In the genomic region with DNA sequence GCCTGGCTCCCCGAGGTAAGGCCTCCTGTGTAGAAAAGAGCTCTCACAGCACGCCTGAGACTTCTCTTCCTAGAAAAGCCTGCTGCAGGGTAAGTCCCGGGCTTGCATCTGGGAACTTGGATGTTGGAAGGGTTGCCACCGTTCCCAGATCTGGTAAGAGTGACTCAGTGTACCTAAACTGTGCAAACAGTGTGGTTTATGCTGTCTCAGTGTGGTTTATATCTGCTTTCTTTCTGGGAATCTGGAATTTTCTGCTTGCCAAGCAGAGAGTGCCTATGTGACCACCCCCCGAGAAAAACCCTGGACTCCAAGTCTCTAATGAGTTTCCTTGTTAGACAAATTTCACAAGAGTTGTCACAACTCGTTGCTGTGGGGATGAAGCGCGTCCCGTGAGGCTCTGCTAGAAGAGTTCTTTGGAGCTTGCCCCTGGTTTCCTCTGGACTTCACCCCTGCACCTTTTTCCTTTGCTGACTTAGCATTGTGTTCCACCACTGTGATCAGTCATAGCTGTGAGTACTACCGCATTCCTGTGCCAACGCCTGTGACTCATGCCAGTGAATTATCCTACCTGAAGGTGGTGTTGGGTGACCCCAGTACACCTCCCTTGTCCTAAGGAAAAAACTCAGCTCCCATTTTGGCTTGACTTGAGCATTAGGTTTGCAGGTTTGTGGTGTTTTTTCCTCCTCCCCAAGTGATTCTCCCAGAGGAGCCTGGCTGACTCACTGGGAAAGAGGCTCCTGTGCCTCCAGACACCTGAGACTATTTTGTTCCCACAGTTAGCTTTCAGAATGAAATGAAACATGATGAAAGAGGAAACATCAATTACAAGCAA, we compare ENCODE assay signal across 8 cellular contexts. TPM values are rescaled to one million over a fixed set of nuclear protein-coding genes. Genes with fewer than 3 reads are reported as not detected.
DNase-seq lines count a peak whose midpoint lies in the region; ATAC-seq, FAIRE-seq and TF ChIP-seq lines count a peak whose summit lies in the region.

No MANE protein-coding gene starts in this region.

- DNase-seq in GM12891 (ENCODE audit: insufficient read length, low spot score) (no peak), islet precursor cell (peak; percentile 80), type B pancreatic cell (ENCODE audit: extremely low spot score, unreplicated experiment) (no peak), NCI-H345 (lab: John Stamatoyannopoulos, UW) (no peak), endothelial cell (ENCODE audit: low spot score) (no peak), NCI-H82 (lab: John Stamatoyannopoulos, UW) (no peak)

- peak; percentile 38 for FAIRE-seq in GM12891 (lab: Jason Lieb, UNC)

- TF ChIP-seq CTCF in VCaP (conservative IDR thresholded peaks at IDR 0.05): no peak
- TF ChIP-seq CTCF in type B pancreatic cell (conservative IDR thresholded peaks at IDR 0.05): no peak
- TF ChIP-seq CTCF in endothelial cell (IDR thresholded peaks at IDR 0.05; ENCODE audit: unreplicated experiment): no peak

- H3K27ac Mint-ChIP-seq in type B pancreatic cell: peak overlapping the region; percentile 63
- H3K27ac Mint-ChIP-seq in endothelial cell (ENCODE audit: unreplicated experiment): no peak overlapping the region

- H3K9me3 Mint-ChIP-seq in type B pancreatic cell (no peaks in the 10 kb centered on the region), endothelial cell (ENCODE audit: unreplicated experiment) (no peaks in the 10 kb centered on the region)

- no peaks in the 10 kb centered on the region for H3K36me3 Mint-ChIP-seq in type B pancreatic cell
- H3K36me3 Mint-ChIP-seq in endothelial cell (ENCODE audit: low read depth, unreplicated experiment): no peaks in the 10 kb centered on the region

- no peak overlapping the region for H3K4me3 Mint-ChIP-seq in type B pancreatic cell
- H3K4me3 Mint-ChIP-seq in endothelial cell (ENCODE audit: unreplicated experiment): no peak overlapping the region

- H3K27me3 Mint-ChIP-seq in type B pancreatic cell (peaks cover 3% of the 10 kb centered on the region), endothelial cell (ENCODE audit: unreplicated experiment) (no peaks in the 10 kb centered on the region)

- TF ChIP-seq POLR2A in GM12891 (IDR thresholded peaks at IDR 0.05; ENCODE audit: low read depth, low read length): no peak

- peaks cover 35% of the 10 kb centered on the region for H3K4me1 Mint-ChIP-seq in type B pancreatic cell (ENCODE audit: unreplicated experiment)
- H3K4me1 Mint-ChIP-seq in endothelial cell (ENCODE audit: unreplicated experiment): peaks cover 12% of the 10 kb centered on the region

- peak overlapping the region; percentile 68 for H3K27ac ChIP-seq in VCaP

- ATAC-seq in HG02763 (IDR thresholded peaks at IDR 0.05; ENCODE audit: unreplicated experiment): peak; percentile 5

TF ChIP-seq in GM12891, 5 proteins besides CTCF, POLR2A, EP300 and RAD21:
- TF ChIP-seq SPI1 (IDR thresholded peaks at IDR 0.05; ENCODE audit: low read depth, low read length) (no peak), POU2F2 (IDR thresholded peaks at IDR 0.05; ENCODE audit: low read depth, low read length) (no peak), POLR2AphosphoS5 (IDR thresholded peaks at IDR 0.05; ENCODE audit: low read depth, low read length) (no peak), PAX5 (IDR thresholded peaks at IDR 0.05; ENCODE audit: insufficient read depth, low read length, severe bottlenecking) (no peak), TAF1 (IDR thresholded peaks at IDR 0.05; ENCODE audit: low read depth, low read length) (no peak)

RNA-seq across cellular contexts. Expression of a gene that starts 14.5 kb away (rescaled TPM):
- polyA plus RNA-seq in GM12891 (2012; ENCODE audit: low read depth, missing spikeins): 0.56 TPM
- 1.1 and 2.5 TPM in 2 replicates for total RNA-seq in type B pancreatic cell (ENCODE audit: low replicate concordance)
- total RNA-seq in endothelial cell (ENCODE audit: unreplicated experiment): 0.72 TPM
